ENCODE assay signal across 10 cellular contexts in the genomic region with DNA sequence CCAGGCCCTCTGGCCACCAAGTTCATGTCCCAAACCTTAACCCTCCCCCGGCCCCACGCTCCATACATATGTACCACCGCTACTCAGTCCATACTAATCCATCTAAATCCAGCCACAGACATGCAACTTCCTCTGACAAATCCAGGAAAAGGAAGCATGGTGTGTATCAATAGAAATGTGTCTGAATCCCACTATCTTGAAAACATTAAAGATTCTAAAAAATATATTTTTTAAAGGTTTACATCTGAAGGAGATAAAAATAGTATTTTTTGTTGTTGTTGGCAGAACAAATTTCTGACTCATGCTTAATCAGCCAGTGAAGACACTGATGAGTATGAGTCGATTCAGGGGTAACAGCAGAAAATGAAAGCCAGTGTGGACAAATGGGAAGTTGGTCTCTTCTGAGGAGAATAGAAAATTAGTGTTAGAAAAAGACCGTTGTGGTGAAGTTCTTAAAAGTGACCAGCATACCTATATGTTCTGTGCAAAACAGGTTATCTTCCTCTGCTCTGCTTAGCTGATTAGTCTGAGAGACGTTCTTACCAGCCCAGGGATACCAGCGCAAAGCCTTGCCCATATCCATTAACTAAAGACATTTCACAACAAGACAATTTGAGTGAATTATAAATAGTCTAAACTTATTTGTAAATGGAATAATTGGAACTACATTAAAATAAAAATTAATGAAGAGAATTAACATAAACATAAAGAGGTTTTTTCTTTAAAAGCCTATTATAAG.
DNase-seq lines count a peak whose midpoint lies in the region; ATAC-seq and TF ChIP-seq lines count a peak whose summit lies in the region.
"Had no signal": no experiment of that assay in that cellular context is flagged by ENCODE, and none has a peak within 500 bp of the region (broad histone marks: within the 10 kb centered on the region; RNA-seq: fewer than 3 reads in every experiment).

No MANE protein-coding gene starts in this region.

- intact Hi-C loops in left ventricle myocardium superior (cut with micrococcal nuclease): no loop called here

- DNase-seq in AG08395 (ENCODE audit: low spot score) (peak; percentile 58), LHCN-M2 (ENCODE audit: low read depth) (peak; percentile 85), amniotic epithelial cell (ENCODE audit: low read depth) (peak; percentile 80), left ventricle myocardium superior (no peak), HEK293T (ENCODE audit: extremely low spot score) (no peak)
- DNase-seq in activated CD8-positive, alpha-beta memory T cell treated with anti-CD3 and anti-CD28 coated beads, Interleukin-2, amount 50 U/mL, for 4 hours: no peak
- DNase-seq in activated naive CD4-positive, alpha-beta T cell treated with Interleukin-2 at 50 U/mL for 16 hours: no peak
- DNase-seq: CD4-positive, alpha-beta memory T cell; lower lobe of right lung had no signal

- ATAC-seq in left ventricle myocardium superior (peak; percentile 32), GM19324 (IDR thresholded peaks at IDR 0.05; ENCODE audit: low FRiP score, unreplicated experiment) (no peak)
- ATAC-seq: lower lobe of right lung had no signal

- CTCF ChIA-PET in HEK293T (lab: Yijun Ruan, JAX): no interaction called here

- POLR2A ChIA-PET in HEK293T (lab: Yijun Ruan, JAX): no interaction called here

TF ChIP-seq in HEK293T, 16 proteins besides CTCF, POLR2A, EP300 and RAD21:
- no peak for TF ChIP-seq HDGF (IDR thresholded peaks at IDR 0.05; ENCODE audit: borderline replicate concordance)
- no peak for TF ChIP-seq ZNF384 (IDR thresholded peaks at IDR 0.05)
- TF ChIP-seq ARNT (IDR thresholded peaks at IDR 0.05): no peak
- no peak for TF ChIP-seq ELF4 (IDR thresholded peaks at IDR 0.05)
- TF ChIP-seq FOXA1 (IDR thresholded peaks at IDR 0.05): no peak
- TF ChIP-seq CTBP1 (IDR thresholded peaks at IDR 0.05; ENCODE audit: borderline replicate concordance): no peak
TF ChIP-seq in HEK293T: peak in this region for 0.

Comparison
In these comparisons a context has a peak if more than half of its experiments do, and no peak if none do; other contexts are left out.
1. DNase-seq: peak in AG08395 (single experiment), LHCN-M2 (single experiment) and amniotic epithelial cell (single experiment); none in left ventricle myocardium superior (single experiment), activated CD8-positive, alpha-beta memory T cell treated with anti-CD3 and anti-CD28 coated beads, Interleukin-2, amount 50 U/mL, for 4 hours (single experiment), activated naive CD4-positive, alpha-beta T cell treated with Interleukin-2 at 50 U/mL for 16 hours (single experiment) and HEK293T (single experiment).